In genomic region chr21:25561668-25562641, GRCh38 we compare ENCODE assay signal across 8 cellular contexts. TPM values are rescaled to one million over a fixed set of nuclear protein-coding genes. Genes with fewer than 3 reads are reported as not detected.
DNase-seq lines count a peak whose midpoint lies in the region; ATAC-seq and TF ChIP-seq lines count a peak whose summit lies in the region.

No MANE protein-coding gene starts in this region.

- intact Hi-C loops in left ventricle myocardium inferior (cut with micrococcal nuclease) (no loop called here), sigmoid colon (cut with DNase I) (no loop called here)

- ATAC-seq in GM18909 (IDR thresholded peaks at IDR 0.05; ENCODE audit: poor library complexity, unreplicated experiment) (peak; percentile 40), HG03159 (IDR thresholded peaks at IDR 0.05; ENCODE audit: unreplicated experiment) (peak; percentile 48)

- H3K27me3 ChIP-seq in left ventricle myocardium inferior (ENCODE audit: low read depth) (no peaks in the 10 kb centered on the region), sigmoid colon (no peaks in the 10 kb centered on the region)

- 1% methylated on average over 74 of the region's 74 CpGs for WGBS in sigmoid colon, 2 donors

- H3K4me1 ChIP-seq in left ventricle myocardium inferior (peaks cover 6% of the 10 kb centered on the region), sigmoid colon (peaks cover 0 to 10% (median 7%) of the 10 kb centered on the region in 4 donors)

- H3K27ac ChIP-seq in left ventricle myocardium inferior (replicated peaks): peak overlapping the region; percentile 47
- H3K27ac ChIP-seq in sigmoid colon: peak overlapping the region in 3 of 4 donors; percentile 32 to 58 (median 50)

- no peak for TF ChIP-seq POLR2A in sigmoid colon (IDR thresholded peaks at IDR 0.05)

- no peaks in the 10 kb centered on the region for H3K9me3 ChIP-seq in left ventricle myocardium inferior (replicated peaks)
- H3K9me3 ChIP-seq in sigmoid colon: no peaks in the 10 kb centered on the region

- DNase-seq in A172 (ENCODE audit: low spot score): peak; percentile 41
- DNase-seq in SIG-M5 treated with dmso at 0.1 percent for 504 hours (lab: John Stamatoyannopoulos, UW; ENCODE audit: unreplicated experiment): peak; percentile 81
- DNase-seq in activated naive CD4-positive, alpha-beta T cell treated with anti-CD3 and anti-CD28 coated beads, Interleukin-2, amount 50 U/mL, for 16 hours: peak; percentile 86
- DNase-seq in left ventricle myocardium inferior: peak; percentile 35
- DNase-seq in sigmoid colon: peak; percentile 73
- no peak for DNase-seq in NCI-H1694 (lab: John Stamatoyannopoulos, UW)

- no peak for TF ChIP-seq EP300 in sigmoid colon (IDR thresholded peaks at IDR 0.05)

- TF ChIP-seq CTCF in left ventricle myocardium inferior (IDR thresholded peaks at IDR 0.05; ENCODE audit: borderline replicate concordance) (peak; percentile 33), sigmoid colon (IDR thresholded peaks at IDR 0.05) (no peak)

- H3K4me3 ChIP-seq in left ventricle myocardium inferior: peak overlapping the region; percentile 71
- peak overlapping the region; percentile 30 to 55 (median 48) for H3K4me3 ChIP-seq in sigmoid colon

- H3K36me3 ChIP-seq in left ventricle myocardium inferior: peaks cover 23% of the 10 kb centered on the region
- H3K36me3 ChIP-seq in sigmoid colon: peaks cover 0 to 11% (median 0%) of the 10 kb centered on the region in 4 donors

RNA-seq across cellular contexts. Expression of gene MRPL39, which starts 45.3 kb away (rescaled TPM):
- total RNA-seq in A172 (2014; rRNA removed; shearing (Covaris generic)): 77.0 and 91.8 TPM in 2 replicates
- total RNA-seq in left ventricle myocardium inferior (49.9 TPM), sigmoid colon (10 to 100 TPM; 15.3 to 18.9 (median 17.5) TPM)
- 10 to 100 TPM; 24.6 to 53.6 (median 38.4) TPM for polyA plus RNA-seq in sigmoid colon
